In the genomic region with DNA sequence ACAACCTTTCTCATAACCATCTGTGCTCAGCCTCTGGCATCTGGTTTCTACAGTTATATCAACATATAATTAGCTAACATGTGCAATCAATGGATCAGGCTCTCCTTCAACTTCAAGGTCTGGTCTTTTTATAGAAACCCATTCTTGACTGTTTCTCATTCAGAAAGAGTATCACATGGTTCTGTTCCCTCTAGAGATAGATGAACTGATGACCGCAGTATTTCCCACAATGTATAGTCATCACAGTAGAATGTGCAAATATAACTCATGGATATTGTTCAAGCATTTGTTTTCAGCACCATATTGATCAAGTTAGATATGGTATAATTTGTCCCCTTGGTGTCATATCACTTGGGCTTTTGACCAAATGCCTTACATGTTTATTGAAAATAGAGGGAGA, we compare ENCODE assay signal across 28 cellular contexts.
"Had no signal": no experiment of that assay in that cellular context is flagged by ENCODE, and none has a peak within 500 bp of the region (broad histone marks: within the 10 kb centered on the region; RNA-seq: fewer than 3 reads in every experiment).

No MANE protein-coding gene starts in this region.

- H3K27me3 ChIP-seq: ascending aorta, body of pancreas had no signal

- DNase-seq: activated B cell treated with CpG ODN at 0.5 μM for 24 hours; activated CD4-positive, alpha-beta memory T cell treated with anti-CD3 and anti-CD28 coated beads for 36 hours; activated CD4-positive, alpha-beta T cell treated with anti-CD3 and anti-CD28 coated beads, Interleukin-2, amount 10 ng/mL, durations not matched to agents 7 days and 5 days; activated CD8-positive, alpha-beta memory T cell treated with anti-CD3 and anti-CD28 coated beads for 24 hours; activated effector memory CD4-positive, alpha-beta T cell treated with anti-CD3 and anti-CD28 coated beads, Interleukin-2, amount 50 U/mL, for 16 hours; activated naive CD4-positive, alpha-beta T cell treated with Interleukin-2 at 50 U/mL for 16 hours; activated naive CD8-positive, alpha-beta T cell treated with anti-CD3 and anti-CD28 coated beads, Interleukin-2, amount 50 U/mL, for 24 hours; activated T-cell treated with anti-CD3 and anti-CD28 coated beads, Interleukin-2, amount 50 U/mL, for 4 hours; amniotic stem cell; body of pancreas; central memory CD4-positive, alpha-beta T cell; Kasumi-1; KBM-7; MV-4-11; NCI-H1092 treated with DMSO at 0.1 percent for 48 hours; NCI-H1417 treated with DMSO at 0.1 percent for 48 hours; NCI-H187; NCI-H2081; NCI-H226; NCI-H510A; NCI-H526 treated with DMSO at 0.1 percent for 48 hours; NCI-H82; PC-3; SIG-M5; T-helper 17 cell; T-helper 9 cell had no signal

- H3K4me3 ChIP-seq: ascending aorta, body of pancreas had no signal

- H3K27ac ChIP-seq: ascending aorta, body of pancreas had no signal

- ATAC-seq: activated naive CD4-positive, alpha-beta T cell treated with anti-CD3 and anti-CD28 coated beads, Interleukin-2, amount 50 U/mL, for 72 hours; activated naive CD8-positive, alpha-beta T cell treated with anti-CD3 and anti-CD28 coated beads, Interleukin-2, amount 50 U/mL, for 24 hours; activated T-cell treated with anti-CD3 and anti-CD28 coated beads, Interleukin-2, amount 50 U/mL, for 4 hours; body of pancreas; PC-3; T-helper 17 cell had no signal

- H3K36me3 ChIP-seq: ascending aorta had no signal

- H3K9me3 ChIP-seq: ascending aorta, body of pancreas had no signal

- H3K4me1 ChIP-seq: ascending aorta, body of pancreas had no signal
